ENCODE assay signal across 15 cellular contexts in the genomic region with DNA sequence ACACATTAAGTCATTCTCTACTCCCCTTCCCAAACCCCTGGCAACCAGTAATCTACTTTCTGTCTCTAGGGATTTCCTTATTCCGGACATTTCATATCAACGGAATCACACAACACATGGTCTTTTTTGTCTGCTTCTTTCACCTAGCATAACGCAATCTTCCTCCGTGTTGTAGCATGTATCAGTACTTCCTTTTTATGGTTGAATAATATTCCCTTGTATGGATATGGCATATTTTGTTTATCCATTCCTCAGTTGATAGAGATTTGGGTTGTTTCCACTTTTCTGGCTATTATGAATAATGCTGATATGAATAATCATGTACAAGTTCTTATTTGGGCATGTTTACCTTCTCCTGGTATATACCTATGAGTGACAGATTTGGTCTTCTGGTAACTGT.
DNase-seq lines count a peak whose midpoint lies in the region; ATAC-seq and TF ChIP-seq lines count a peak whose summit lies in the region.
"Had no signal": no experiment of that assay in that cellular context is flagged by ENCODE, and none has a peak within 500 bp of the region (broad histone marks: within the 10 kb centered on the region; RNA-seq: fewer than 3 reads in every experiment).

No MANE protein-coding gene starts in this region.

- 69% methylated on average over 4 of the region's 4 CpGs for WGBS in right cardiac atrium

- H3K27ac Mint-ChIP-seq in natural killer cell = peak overlapping the region; percentile 19 to 40
- H3K27ac Mint-ChIP-seq in natural killer cell treated with Interleukin-12 subunit alpha and Interleukin-12 subunit beta and Interleukin-15 and Interleukin-18, amount 100 ng/mL, for 72 hours = no peak overlapping the region
- peak overlapping the region; percentile 77 for H3K27ac Mint-ChIP-seq in T-helper 17 cell
- H3K27ac Mint-ChIP-seq in immature natural killer cell = peak overlapping the region; percentile 6 to 83 (median 44)

- no peaks in the 10 kb centered on the region for H3K27me3 Mint-ChIP-seq in natural killer cell (ENCODE audit: low read depth in 2 of 2)
- no peaks in the 10 kb centered on the region for H3K27me3 Mint-ChIP-seq in natural killer cell treated with Interleukin-12 subunit alpha and Interleukin-12 subunit beta and Interleukin-15 and Interleukin-18, amount 100 ng/mL, for 72 hours
- no peaks in the 10 kb centered on the region for H3K27me3 Mint-ChIP-seq in T-helper 17 cell
- peaks cover 0 to 1% (median under 1%) of the 10 kb centered on the region in 3 donors for H3K27me3 Mint-ChIP-seq in immature natural killer cell (ENCODE audit: low read depth in 3 of 3)

- H3K9me3 Mint-ChIP-seq in natural killer cell = no peaks in the 10 kb centered on the region
- no peaks in the 10 kb centered on the region for H3K9me3 Mint-ChIP-seq in natural killer cell treated with Interleukin-12 subunit alpha and Interleukin-12 subunit beta and Interleukin-15 and Interleukin-18, amount 100 ng/mL, for 72 hours
- no peaks in the 10 kb centered on the region for H3K9me3 Mint-ChIP-seq in immature natural killer cell

- H3K4me3 Mint-ChIP-seq in natural killer cell = no peak overlapping the region
- no peak overlapping the region for H3K4me3 Mint-ChIP-seq in natural killer cell treated with Interleukin-12 subunit alpha and Interleukin-12 subunit beta and Interleukin-15 and Interleukin-18, amount 100 ng/mL, for 72 hours
- no peak overlapping the region for H3K4me3 Mint-ChIP-seq in T-helper 17 cell
- H3K4me3 Mint-ChIP-seq in immature natural killer cell = no peak overlapping the region

- no peaks in the 10 kb centered on the region for H3K27me3 ChIP-seq in right cardiac atrium (ENCODE audit: control insufficient read depth, insufficient read depth)
- H3K27me3 ChIP-seq: BLaER1 had no signal

- H3K9me3 ChIP-seq in T-helper 17 cell (ENCODE audit: control insufficient read depth, low read length, poor library complexity, severe bottlenecking) (no peaks in the 10 kb centered on the region), right cardiac atrium (ENCODE audit: control insufficient read depth, low read length) (no peaks in the 10 kb centered on the region)
- H3K9me3 ChIP-seq: HAP-1 had no signal

- no peak for TF ChIP-seq CTCF in natural killer cell (IDR thresholded peaks at IDR 0.05)

- H3K4me1 Mint-ChIP-seq in natural killer cell (peaks cover 20 to 46% of the 10 kb centered on the region in 2 donors), T-helper 17 cell (peaks cover 32% of the 10 kb centered on the region), immature natural killer cell (peaks cover 26 to 64% of the 10 kb centered on the region in 2 donors)
- peaks cover 13 to 21% of the 10 kb centered on the region in 2 donors for H3K4me1 Mint-ChIP-seq in natural killer cell treated with Interleukin-12 subunit alpha and Interleukin-12 subunit beta and Interleukin-15 and Interleukin-18, amount 100 ng/mL, for 72 hours (ENCODE audit: low read depth in 2 of 2)

- DNase-seq in natural killer cell (no peak), T-helper 17 cell (no peak), immature natural killer cell (no peak), NCI-H526 (lab: John Stamatoyannopoulos, UW) (no peak), right cardiac atrium (no peak), NCI-H1436 treated with DMSO at 0.1 percent for 48 hours (lab: John Stamatoyannopoulos, UW) (no peak)
- no peak for DNase-seq in natural killer cell treated with Interleukin-12 subunit alpha and Interleukin-12 subunit beta and Interleukin-15 and Interleukin-18, amount 100 ng/mL, for 72 hours (ENCODE audit: low spot score)
- DNase-seq: COR-L47, DMS153, DMS79 treated with DMSO at 0.1 percent for 48 hours, EL had no signal

- no peaks in the 10 kb centered on the region for H3K4me1 ChIP-seq in right cardiac atrium (ENCODE audit: control insufficient read depth, insufficient read depth, low read length)
- H3K4me1 ChIP-seq: HAP-1 had no signal

- H3K27ac ChIP-seq in right cardiac atrium (ENCODE audit: low read length) = no peak overlapping the region
- H3K27ac ChIP-seq: 22Rv1, BLaER1 had no signal

- H3K36me3 Mint-ChIP-seq in natural killer cell (peaks cover 7% of the 10 kb centered on the region), T-helper 17 cell (ENCODE audit: low read depth) (peaks cover 15% of the 10 kb centered on the region), immature natural killer cell (peaks cover 8 to 30% (median 25%) of the 10 kb centered on the region in 3 donors)
- H3K36me3 Mint-ChIP-seq in natural killer cell treated with Interleukin-12 subunit alpha and Interleukin-12 subunit beta and Interleukin-15 and Interleukin-18, amount 100 ng/mL, for 72 hours = no peaks in the 10 kb centered on the region

- H3K4me3 ChIP-seq in right cardiac atrium (ENCODE audit: low read length) = no peak overlapping the region
- H3K4me3 ChIP-seq: BLaER1, HAP-1 had no signal

- ATAC-seq in natural killer cell (no peak), T-helper 17 cell (no peak), right cardiac atrium (no peak)
- no peak for ATAC-seq in natural killer cell treated with Interleukin-12 subunit alpha and Interleukin-12 subunit beta and Interleukin-15 and Interleukin-18, amount 100 ng/mL, for 72 hours
- ATAC-seq: HepG2 had no signal

- intact Hi-C loops in natural killer cell (cut with micrococcal nuclease) (no loop called here), right cardiac atrium (cut with DNase I) (no loop called here)

Comparison
In these comparisons a context has a peak if more than half of its experiments do, and no peak if none do; other contexts are left out.
1. H3K27ac Mint-ChIP-seq: peak in natural killer cell (2 of 2), T-helper 17 cell (single experiment) and immature natural killer cell (6 of 6); none in natural killer cell treated with Interleukin-12 subunit alpha and Interleukin-12 subunit beta and Interleukin-15 and Interleukin-18, amount 100 ng/mL, for 72 hours (0 of 2).